ENCODE assay signal across 8 cellular contexts in genomic region chr2:24970483-24971299, GRCh38. TPM values are rescaled to one million over a fixed set of nuclear protein-coding genes. Genes with fewer than 3 reads are reported as not detected.
DNase-seq lines count a peak whose midpoint lies in the region; ATAC-seq and TF ChIP-seq lines count a peak whose summit lies in the region.

No MANE protein-coding gene starts in this region.

- H3K4me3 Mint-ChIP-seq in activated B cell treated with CpG ODN at 0.5 μM for 24 hours: peak overlapping the region; percentile 96

- H3K27ac Mint-ChIP-seq in activated B cell treated with CpG ODN at 0.5 μM for 24 hours: peak overlapping the region; percentile 100

- peaks cover 18% of the 10 kb centered on the region for H3K36me3 ChIP-seq in left ventricle myocardium inferior

- peaks cover 36% of the 10 kb centered on the region for H3K4me1 ChIP-seq in left ventricle myocardium inferior

- intact Hi-C loops in left ventricle myocardium inferior (cut with micrococcal nuclease) (no loop called here), Right ventricle myocardium superior (cut with DNase I) (no loop called here), activated B cell treated with CpG ODN at 0.5 μM for 24 hours (cut with micrococcal nuclease) (loop anchor here (2.0 to 5.0 kb wide), 7 partner anchors 83 to 1062 kb away; partner anchors contain the start of genes ASXL2 and NCOA1)

- ATAC-seq in Right ventricle myocardium superior (ENCODE audit: poor library complexity) (no peak), activated B cell treated with CpG ODN at 0.5 μM for 24 hours (ENCODE audit: low read depth) (no peak)

- CTCF ChIA-PET in activated B cell treated with CpG ODN at 0.5 μM for 24 hours (lab: Charles Lee): no interaction called here

- H3K9me3 Mint-ChIP-seq in activated B cell treated with CpG ODN at 0.5 μM for 24 hours: no peaks in the 10 kb centered on the region

- H3K27ac ChIP-seq in left ventricle myocardium inferior (replicated peaks): peak overlapping the region; percentile 99

- no peak for TF ChIP-seq CTCF in left ventricle myocardium inferior (IDR thresholded peaks at IDR 0.05; ENCODE audit: borderline replicate concordance)
- TF ChIP-seq CTCF in activated B cell treated with CpG ODN at 0.5 μM for 24 hours (IDR thresholded peaks at IDR 0.05): no peak

- H3K4me3 ChIP-seq in left ventricle myocardium inferior (peak overlapping the region; percentile 88), skeletal muscle cell (ENCODE audit: low read depth, low read length) (peak overlapping the region; percentile 89)

- DNase-seq in left ventricle myocardium inferior (no peak), Right ventricle myocardium superior (no peak), activated B cell treated with CpG ODN at 0.5 μM for 24 hours (no peak), globus pallidus (ENCODE audit: low spot score) (peak; percentile 11), skeletal muscle cell (ENCODE audit: low read depth) (no peak), T1000 (lab: John Stamatoyannopoulos, UW) (no peak), COR-L47 (lab: John Stamatoyannopoulos, UW) (no peak)
- DNase-seq in stimulated activated CD4-positive, alpha-beta T cell treated with anti-CD3 and anti-CD28 coated beads, Interleukin-15, amount 100 ng/mL, for 24 hours: no peak

- H3K4me1 Mint-ChIP-seq in activated B cell treated with CpG ODN at 0.5 μM for 24 hours: peaks cover 21% of the 10 kb centered on the region

- no peaks in the 10 kb centered on the region for H3K27me3 ChIP-seq in left ventricle myocardium inferior (ENCODE audit: low read depth)

- POLR2A ChIA-PET in activated B cell treated with CpG ODN at 0.5 μM for 24 hours (lab: Charles Lee): interaction anchor here (0.5 to 1.1 kb wide), 3 partner anchors 13 to 156 kb away, joined by 3 to 6 read pairs (median 5); no protein-coding TSS in a partner anchor

- no peaks in the 10 kb centered on the region for H3K9me3 ChIP-seq in left ventricle myocardium inferior (replicated peaks)

- H3K27me3 Mint-ChIP-seq in activated B cell treated with CpG ODN at 0.5 μM for 24 hours: no peaks in the 10 kb centered on the region

- peaks cover 27% of the 10 kb centered on the region for H3K36me3 Mint-ChIP-seq in activated B cell treated with CpG ODN at 0.5 μM for 24 hours (ENCODE audit: low read depth)

RNA-seq across cellular contexts. Expression of gene DNAJC27, which starts 1.1 kb away (rescaled TPM):
- 10.1 TPM for total RNA-seq in left ventricle myocardium inferior
- total RNA-seq in Right ventricle myocardium superior: 8.5 TPM
- total RNA-seq in activated B cell treated with CpG ODN at 0.5 μM for 24 hours: 9.0 and 9.7 TPM in 2 replicates

RNA-seq across cellular contexts. Expression of gene ADCY3, which starts 50.7 kb away (rescaled TPM):
- total RNA-seq in left ventricle myocardium inferior (12.8 TPM), Right ventricle myocardium superior (19.8 TPM), activated B cell treated with CpG ODN at 0.5 μM for 24 hours (99.9 and 126 TPM in 2 replicates)
